2 cellular contexts compared by ENCODE assay signal in genomic region chr12:10562306-10562933, GRCh38.
A peak's percentile ranks its signal among the peaks of the same experiment; 100 is the strongest.
TF ChIP-seq lines count a peak whose summit lies in the region.

No MANE protein-coding gene starts in this region.

TF ChIP-seq in K562, 482 proteins besides CTCF, POLR2A, EP300 and RAD21 (continued from another document):
- TF ChIP-seq DEAF1 (CRISPR knock-in tag; IDR thresholded peaks at IDR 0.05), result peak; percentile 75
- peak; percentile 75 for TF ChIP-seq SMC3 (conservative IDR thresholded peaks at IDR 0.05; ENCODE audit: insufficient read depth, low read depth, low read length)
- TF ChIP-seq ELF2 (CRISPR knock-in tag; IDR thresholded peaks at IDR 0.05), result 0 out of 2 replicates have a peak, but pooled peaks have one; percentile 32
- no peak for TF ChIP-seq KLF13 (tag; IDR thresholded peaks at IDR 0.05; ENCODE audit: borderline replicate concordance, low read depth)
TF ChIP-seq in K562: peak in this region for 3.

TF ChIP-seq in liver, 16 proteins besides CTCF, POLR2A, EP300 and RAD21 (continued from another document):
- TF ChIP-seq HNF4G (IDR thresholded peaks at IDR 0.05) (no peak), GABPA (IDR thresholded peaks at IDR 0.05 in 1 of 2, conservative IDR thresholded peaks at IDR 0.05 in 1 of 2) (no peak)
